Comparison of ENCODE assay signal across 8 cellular contexts in genomic region chr21:43939443-43940328, GRCh38.
A peak's percentile ranks its signal among the peaks of the same experiment; 100 is the strongest.
DNase-seq lines count a peak whose midpoint lies in the region; ATAC-seq and TF ChIP-seq lines count a peak whose summit lies in the region.

No MANE protein-coding gene starts in this region.

- no peaks in the 10 kb centered on the region for H3K27me3 Mint-ChIP-seq in T-helper 17 cell

- H3K4me3 ChIP-seq in A673 (ENCODE audit: low read depth, low read length, poor library complexity, severe bottlenecking) (no peak overlapping the region), GM06990 (replicated peaks; ENCODE audit: low read depth, low read length) (peak overlapping the region; percentile 22; the same call in 1 of the 2 replicates), lower lobe of right lung (peak overlapping the region; percentile 50)

- H3K27ac Mint-ChIP-seq in T-helper 17 cell = peak overlapping the region; percentile 84

- H3K9me3 ChIP-seq in A673 (ENCODE audit: low read depth, low read length, poor library complexity, severe bottlenecking) (no peaks in the 10 kb centered on the region), T-helper 17 cell (ENCODE audit: control insufficient read depth, low read length, poor library complexity, severe bottlenecking) (no peaks in the 10 kb centered on the region), lower lobe of right lung (no peaks in the 10 kb centered on the region)

- intact Hi-C loops in A673 (cut with micrococcal nuclease; ENCODE audit: unreplicated experiment) (no loop called here), lower lobe of right lung (cut with DNase I) (no loop called here)

- no peak for DNase-seq in A673 (ENCODE audit: low spot score)
- no peak for DNase-seq in GM06990 (ENCODE audit: extremely low read depth, insufficient read length)
- no peak for DNase-seq in T-helper 17 cell
- DNase-seq in lower lobe of right lung = no peak
- DNase-seq in T-helper 9 cell = no peak
- no peak for DNase-seq in DMS 273 (lab: John Stamatoyannopoulos, UW; ENCODE audit: unreplicated experiment)
- DNase-seq in stimulated activated CD4-positive, alpha-beta T cell treated with anti-CD3 and anti-CD28 coated beads, Interleukin-4, amount 100 ng/mL, for 1 hour = no peak

- H3K36me3 ChIP-seq in A673 (ENCODE audit: insufficient read depth, low read length, poor library complexity, severe bottlenecking) = no peaks in the 10 kb centered on the region
- peaks cover 19% of the 10 kb centered on the region for H3K36me3 ChIP-seq in GM06990 (ENCODE audit: control insufficient read depth, insufficient read depth, low read length)
- peaks cover 14% of the 10 kb centered on the region for H3K36me3 ChIP-seq in lower lobe of right lung

- peaks cover 2% of the 10 kb centered on the region for H3K36me3 Mint-ChIP-seq in T-helper 17 cell (ENCODE audit: low read depth)

- peaks cover 14% of the 10 kb centered on the region for H3K4me1 Mint-ChIP-seq in T-helper 17 cell

- ATAC-seq in T-helper 17 cell (no peak), lower lobe of right lung (no peak), HG02759 (IDR thresholded peaks at IDR 0.05; ENCODE audit: unreplicated experiment) (no peak)

- BruUV-seq in A673 (replicated peaks; lab: Mats Ljungman, UMichigan) = no TSS peak

- peak overlapping the region; percentile 85 for H3K4me3 Mint-ChIP-seq in T-helper 17 cell

- TF ChIP-seq CTCF in A673 (conservative IDR thresholded peaks at IDR 0.05; ENCODE audit: low read depth, low read length) (peak; percentile 19; the same call in 1 of the 2 replicates), GM06990 (IDR thresholded peaks at IDR 0.05; ENCODE audit: insufficient read depth, low read length, poor library complexity, severe bottlenecking) (no peak), lower lobe of right lung (IDR thresholded peaks at IDR 0.05) (no peak)

- H3K27me3 ChIP-seq in A673 (replicated peaks; ENCODE audit: insufficient read depth, low read depth, low read length, poor library complexity) (no peaks in the 10 kb centered on the region), GM06990 (replicated peaks; ENCODE audit: control insufficient read depth, insufficient read depth, low read length) (no peaks in the 10 kb centered on the region), lower lobe of right lung (ENCODE audit: low read depth) (no peaks in the 10 kb centered on the region)

- POLR2A ChIA-PET in A673 (lab: Charles Lee; ENCODE audit: low non-redundant PET) = no interaction called here

- H3K4me1 ChIP-seq in A673 (ENCODE audit: insufficient read depth, low read length, poor library complexity, severe bottlenecking) (peaks cover 6% of the 10 kb centered on the region), lower lobe of right lung (peaks cover 41% of the 10 kb centered on the region)

- CTCF ChIA-PET in A673 (lab: Charles Lee) = interaction anchor here (0.6 kb wide), 1 partner anchor 131 kb away, joined by 3 read pairs; no protein-coding TSS in a partner anchor

- H3K27ac ChIP-seq in A673 (ENCODE audit: low read depth, low read length, poor library complexity, severe bottlenecking) (no peak overlapping the region), lower lobe of right lung (no peak overlapping the region)
